Comparison of ENCODE assay signal across 8 cellular contexts in genomic region chr11:14414470-14415461, GRCh38. TPM values are rescaled to one million over a fixed set of nuclear protein-coding genes. Genes with fewer than 3 reads are reported as not detected.
A peak's percentile ranks its signal among the peaks of the same experiment; 100 is the strongest.
DNase-seq lines count a peak whose midpoint lies in the region; ATAC-seq and TF ChIP-seq lines count a peak whose summit lies in the region.

No MANE protein-coding gene starts in this region.

- H3K27me3 ChIP-seq in endodermal cell (ENCODE audit: control insufficient read depth, insufficient read depth, low read length, poor library complexity, severe bottlenecking) (no peaks in the 10 kb centered on the region), tibial nerve (no peaks in the 10 kb centered on the region)

- no peak overlapping the region for H3K4me3 Mint-ChIP-seq in endodermal cell

- H3K9me3 ChIP-seq in endodermal cell (ENCODE audit: control insufficient read depth, low read length) (no peaks in the 10 kb centered on the region), tibial nerve (no peaks in the 10 kb centered on the region)

- TF ChIP-seq POLR2A in tibial nerve (IDR thresholded peaks at IDR 0.05) = no peak

- H3K27ac Mint-ChIP-seq in endodermal cell = peak overlapping the region; percentile 74

- H3K4me3 ChIP-seq in endodermal cell (ENCODE audit: low read length) (no peak overlapping the region), tibial nerve (no peak overlapping the region)

- H3K4me1 ChIP-seq in endodermal cell (ENCODE audit: control insufficient read depth, insufficient read depth, low read length) = peaks cover 7% of the 10 kb centered on the region
- peaks cover 0 to 35% (median 0%) of the 10 kb centered on the region in 4 donors for H3K4me1 ChIP-seq in tibial nerve

- H3K9ac ChIP-seq in endodermal cell (ENCODE audit: extremely low read depth, low read length, poor library complexity, severe bottlenecking) = no peak overlapping the region

- H3K36me3 ChIP-seq in endodermal cell (ENCODE audit: control insufficient read depth, insufficient read depth, low read length) (no peaks in the 10 kb centered on the region), tibial nerve (no peaks in the 10 kb centered on the region)

- no peaks in the 10 kb centered on the region for H3K27me3 Mint-ChIP-seq in endodermal cell (ENCODE audit: insufficient read depth)

- H3K27ac ChIP-seq in endodermal cell (ENCODE audit: low read depth, low read length) = no peak overlapping the region
- H3K27ac ChIP-seq in tibial nerve = peak overlapping the region in 1 of 4 donors; percentile 26

- no peaks in the 10 kb centered on the region for H3K36me3 Mint-ChIP-seq in endodermal cell (ENCODE audit: low read depth)

- 73 to 93% methylated on average over 2 to 7 of the region's 7 CpGs for WGBS in endodermal cell (ENCODE audit: insufficient coverage in 1 of 2, insufficient read length in 1 of 2), 2 experiments
- 59 to 73% methylated on average over 7 of the region's 7 CpGs for WGBS in tibial nerve, 2 donors

- ATAC-seq in GM18502 (IDR thresholded peaks at IDR 0.05; ENCODE audit: poor library complexity, unreplicated experiment) = peak; percentile 83
- ATAC-seq in HG03045 (IDR thresholded peaks at IDR 0.05; ENCODE audit: unreplicated experiment) = peak; percentile 76

- DNase-seq in activated CD4-positive, alpha-beta T cell treated with anti-CD3 and anti-CD28 coated beads for 24 hours (ENCODE audit: low read depth in 2 of 2) = peak; percentile 44 to 57
- DNase-seq in endodermal cell (peak; percentile 51), tibial nerve (ENCODE audit: low spot score in 2 of 2) (no peak), ureter (ENCODE audit: low spot score) (no peak), C1 segment of cervical spinal cord (lab: John Stamatoyannopoulos, UW) (no peak)
- peak; percentile 54 to 75 for DNase-seq in stimulated activated CD8-positive, alpha-beta memory T cell treated with anti-CD3 and anti-CD28 coated beads, Interleukin-4, amount 100 ng/mL, for 4 hours (ENCODE audit: low read depth in 2 of 2, low spot score in 1 of 2)

- no peak for TF ChIP-seq EP300 in tibial nerve (IDR thresholded peaks at IDR 0.05)

- H3K4me1 Mint-ChIP-seq in endodermal cell = peaks cover 33% of the 10 kb centered on the region

- H3K9me3 Mint-ChIP-seq in endodermal cell = no peaks in the 10 kb centered on the region

- peak; percentile 70 for TF ChIP-seq CTCF in endodermal cell (conservative IDR thresholded peaks at IDR 0.05)
- no peak for TF ChIP-seq CTCF in tibial nerve (IDR thresholded peaks at IDR 0.05)

RNA-seq across cellular contexts. Expression of gene RRAS2, which starts 55.8 kb away (rescaled TPM):
- total RNA-seq in endodermal cell = 10 to 100 TPM; 75.1 to 99.7 TPM
- 48.4 TPM for polyA plus RNA-seq in endodermal cell (2013, experiment 1 of 2)
- 43.3 TPM for polyA plus RNA-seq in endodermal cell (2013, experiment 2 of 2)
- 10 to 100 TPM; 43.2 to 64.0 (median 46.8) TPM for total RNA-seq in tibial nerve
- total RNA-seq in ureter = 31.1 TPM

Comparison
In these comparisons a context has a peak if more than half of its experiments do, and no peak if none do; other contexts are left out.
1. DNase-seq: peak in activated CD4-positive, alpha-beta T cell treated with anti-CD3 and anti-CD28 coated beads for 24 hours (2 of 2), endodermal cell (single experiment) and stimulated activated CD8-positive, alpha-beta memory T cell treated with anti-CD3 and anti-CD28 coated beads, Interleukin-4, amount 100 ng/mL, for 4 hours (2 of 2); none in tibial nerve (0 of 2), ureter (single experiment) and C1 segment of cervical spinal cord (0 of 14).